In genomic region chr11:102449651-102450570, GRCh38 we compare ENCODE assay signal across 7 cellular contexts. TPM values are rescaled to one million over a fixed set of nuclear protein-coding genes. Genes with fewer than 3 reads are reported as not detected.
A peak's percentile ranks its signal among the peaks of the same experiment; 100 is the strongest.
DNase-seq lines count a peak whose midpoint lies in the region; ATAC-seq, FAIRE-seq and TF ChIP-seq lines count a peak whose summit lies in the region.

No MANE protein-coding gene starts in this region.

- peaks cover 54% of the 10 kb centered on the region for H3K4me1 Mint-ChIP-seq in endodermal cell

- no peak for ATAC-seq in PC-3

- H3K27ac ChIP-seq in PC-3 (ENCODE audit: low read length): no peak overlapping the region
- no peak overlapping the region for H3K27ac ChIP-seq in endodermal cell (ENCODE audit: low read depth, low read length)

- no peaks in the 10 kb centered on the region for H3F3A ChIP-seq in PC-3 (ENCODE audit: low read length, unreplicated experiment)

- CTCF ChIA-PET in PC-3 (lab: Charles Lee): no interaction called here

- no peak for DNase-seq in GM12892 (ENCODE audit: insufficient read length)
- DNase-seq in PC-3: no peak
- DNase-seq in endodermal cell: no peak
- DNase-seq in activated gamma-delta T cell (lab: John Stamatoyannopoulos, UW): no peak
- no peak for DNase-seq in iPS-NIHi11 (ENCODE audit: low spot score)
- no peak for DNase-seq in DMS53 (lab: John Stamatoyannopoulos, UW)

- peaks cover 6% of the 10 kb centered on the region for H3K9me3 Mint-ChIP-seq in endodermal cell

- WGBS in endodermal cell (ENCODE audit: insufficient coverage in 1 of 2, insufficient read length in 1 of 2), 2 experiments: 65 to 74% methylated on average over 3 to 7 of the region's 7 CpGs

- H4K20me1 ChIP-seq in PC-3 (ENCODE audit: low read length): peaks cover 43% of the 10 kb centered on the region

- H3K4me3 ChIP-seq in PC-3 (ENCODE audit: low read length): peak overlapping the region; percentile 81
- peak overlapping the region; percentile 90 for H3K4me3 ChIP-seq in endodermal cell (ENCODE audit: low read length)
- peak overlapping the region; percentile 91 for H3K4me3 ChIP-seq in skeletal muscle satellite cell (ENCODE audit: low read length)

- no peaks in the 10 kb centered on the region for H3K27me3 Mint-ChIP-seq in endodermal cell (ENCODE audit: insufficient read depth)

- POLR2A ChIA-PET in PC-3 (lab: Charles Lee; ENCODE audit: unreplicated experiment): no interaction called here

- H3K79me2 ChIP-seq in PC-3 (ENCODE audit: low read length): peaks cover 85% of the 10 kb centered on the region

- peak overlapping the region; percentile 94 for H3K4me3 Mint-ChIP-seq in endodermal cell

- no peak overlapping the region for H3K9ac ChIP-seq in PC-3 (ENCODE audit: low read length)
- H3K9ac ChIP-seq in endodermal cell (ENCODE audit: extremely low read depth, low read length, poor library complexity, severe bottlenecking): no peak overlapping the region
- H3K9ac ChIP-seq in skeletal muscle satellite cell (ENCODE audit: low read depth, low read length): peak overlapping the region; percentile 88

- intact Hi-C loops in PC-3 (cut with micrococcal nuclease): loop anchor here (2.0 to 5.0 kb wide), 2 partner anchors 19 to 162 kb away; no protein-coding TSS in a partner anchor

- no peaks in the 10 kb centered on the region for H3K9me2 ChIP-seq in PC-3 (replicated peaks; ENCODE audit: low read length)

- no TSS peak for BruUV-seq in PC-3 (replicated peaks; lab: Mats Ljungman, UMichigan)

- H3K4me1 ChIP-seq in PC-3 (ENCODE audit: insufficient read depth, low read length) (peaks cover 49% of the 10 kb centered on the region), endodermal cell (ENCODE audit: control insufficient read depth, insufficient read depth, low read length) (peaks cover 8% of the 10 kb centered on the region), skeletal muscle satellite cell (ENCODE audit: control insufficient read depth, insufficient read depth, low read length) (peaks cover 48% of the 10 kb centered on the region)

- FAIRE-seq in GM12892 (lab: Jason Lieb, UNC): peak; percentile 82

- H3K4me2 ChIP-seq in PC-3 (ENCODE audit: low read length): peak overlapping the region; percentile 86
- peak overlapping the region; percentile 86 for H3K4me2 ChIP-seq in skeletal muscle satellite cell (ENCODE audit: low read length)

- H2AFZ ChIP-seq in PC-3 (ENCODE audit: low read length): no peak overlapping the region

- H3K27me3 ChIP-seq in PC-3 (ENCODE audit: low read length) (no peaks in the 10 kb centered on the region), endodermal cell (ENCODE audit: control insufficient read depth, insufficient read depth, low read length, poor library complexity, severe bottlenecking) (no peaks in the 10 kb centered on the region), skeletal muscle satellite cell (ENCODE audit: control insufficient read depth, insufficient read depth, low read length) (no peaks in the 10 kb centered on the region)

- H3K36me3 Mint-ChIP-seq in endodermal cell (ENCODE audit: low read depth): peaks cover 34% of the 10 kb centered on the region

- H3K36me3 ChIP-seq in PC-3 (ENCODE audit: low read depth, low read length): peaks cover 37% of the 10 kb centered on the region
- peaks cover 39% of the 10 kb centered on the region for H3K36me3 ChIP-seq in endodermal cell (ENCODE audit: control insufficient read depth, insufficient read depth, low read length)
- H3K36me3 ChIP-seq in skeletal muscle satellite cell (ENCODE audit: insufficient read depth, low read length): peaks cover 11% of the 10 kb centered on the region

- no peak for TF ChIP-seq POLR2A in GM12892 (IDR thresholded peaks at IDR 0.05; ENCODE audit: low read depth, low read length)

- H3K27ac Mint-ChIP-seq in endodermal cell: no peak overlapping the region

- no peak for TF ChIP-seq CTCF in PC-3 (conservative IDR thresholded peaks at IDR 0.05; ENCODE audit: low read depth, low read length)
- TF ChIP-seq CTCF in endodermal cell (conservative IDR thresholded peaks at IDR 0.05): no peak

- H3K9me3 ChIP-seq in PC-3 (ENCODE audit: low read length): no peaks in the 10 kb centered on the region
- peaks cover 12% of the 10 kb centered on the region for H3K9me3 ChIP-seq in endodermal cell (ENCODE audit: control insufficient read depth, low read length)
- H3K9me3 ChIP-seq in skeletal muscle satellite cell (replicated peaks; ENCODE audit: low read length): no peaks in the 10 kb centered on the region

RNA-seq across cellular contexts. Expression of gene TMEM123, which starts 2.7 kb away (rescaled TPM):
- 128 TPM for polyA plus RNA-seq in GM12892 (2012; ENCODE audit: missing spikeins)
- total RNA-seq in PC-3 (2014; rRNA removed) (136 and 163 TPM in 2 replicates), endodermal cell (100 to 1,000 TPM; 216 to 256 TPM)
- 193 TPM for polyA plus RNA-seq in endodermal cell (2013, experiment 1 of 2)
- polyA plus RNA-seq in endodermal cell (2013, experiment 2 of 2): 178 TPM
- total RNA-seq in skeletal muscle satellite cell (2012; rRNA removed): 47.4 and 63.1 TPM in 2 replicates
